In genomic region chr14:88492272-88493089, GRCh38 we compare ENCODE assay signal across 8 cellular contexts.
DNase-seq lines count a peak whose midpoint lies in the region; ATAC-seq and TF ChIP-seq lines count a peak whose summit lies in the region.

No MANE protein-coding gene starts in this region.

- TF ChIP-seq CTCF in GM23338 (conservative IDR thresholded peaks at IDR 0.05; ENCODE audit: low read depth in 2 of 2), result peak; percentile 82 to 91
- TF ChIP-seq CTCF in RWPE1 (conservative IDR thresholded peaks at IDR 0.05; ENCODE audit: low read depth), result peak; percentile 80
- TF ChIP-seq CTCF in foreskin keratinocyte (conservative IDR thresholded peaks at IDR 0.05), result peak; percentile 81
- TF ChIP-seq CTCF in omental fat pad (IDR thresholded peaks at IDR 0.05), result peak in 2 of 3 donors; percentile 77 to 91
- TF ChIP-seq CTCF in upper lobe of left lung (IDR thresholded peaks at IDR 0.05), result peak; percentile 70 to 96 (median 87)

- H3K9me2 ChIP-seq in GM23338 (ENCODE audit: insufficient read depth), result no peaks in the 10 kb centered on the region

- no peak overlapping the region for H3K4me3 Mint-ChIP-seq in GM23338
- H3K4me3 Mint-ChIP-seq in activated T-helper 2 cell treated with anti-CD3 and anti-CD28 coated beads, Interferon-gamma antibody, Interleukin-2, Interleukin-4, amounts not matched to agents 10 μg/mL and 5 μg/mL and 100 μg/mL, durations not matched to agents 14 hours and 24 hours and 36 hours (ENCODE audit: low read depth), result no peak overlapping the region

- H3K27me3 ChIP-seq in GM23338 (ENCODE audit: insufficient read depth) (no peaks in the 10 kb centered on the region), foreskin keratinocyte (no peaks in the 10 kb centered on the region), upper lobe of left lung (no peaks in the 10 kb centered on the region)

- H3K27ac Mint-ChIP-seq in GM23338, result no peak overlapping the region
- H3K27ac Mint-ChIP-seq in activated T-helper 2 cell treated with anti-CD3 and anti-CD28 coated beads, Interferon-gamma antibody, Interleukin-2, Interleukin-4, amounts not matched to agents 10 μg/mL and 5 μg/mL and 100 μg/mL, durations not matched to agents 14 hours and 24 hours and 36 hours, result no peak overlapping the region

- intact Hi-C loops in activated T-helper 2 cell treated with anti-CD3 and anti-CD28 coated beads, Interferon-gamma antibody, Interleukin-2, Interleukin-4, amounts not matched to agents 10 μg/mL and 5 μg/mL and 100 μg/mL, durations not matched to agents 14 hours and 24 hours and 36 hours (cut with micrococcal nuclease), result loop anchor here (2.0 to 5.0 kb wide), 2 partner anchors 58 to 110 kb away; no protein-coding TSS in a partner anchor

- DNase-seq in GM03348 (ENCODE audit: low spot score) (peak; percentile 88), GM23338 (ENCODE audit: low spot score) (peak; percentile 93), LHCN-M2 (ENCODE audit: low read depth) (peak; percentile 75), RWPE1 (ENCODE audit: low spot score) (peak; percentile 74), foreskin keratinocyte (peak in 1 of 2 donors; percentile 40), omental fat pad (ENCODE audit: low spot score) (peak; percentile 45), upper lobe of left lung (peak in 1 of 2 donors; percentile 66)
- peak; percentile 50 for DNase-seq in activated T-helper 2 cell treated with anti-CD3 and anti-CD28 coated beads, Interferon-gamma antibody, Interleukin-2, Interleukin-4, amounts not matched to agents 10 μg/mL and 5 μg/mL and 100 μg/mL, durations not matched to agents 14 hours and 24 hours and 36 hours (ENCODE audit: low spot score)

- no peak for TF ChIP-seq POLR2A in upper lobe of left lung (IDR thresholded peaks at IDR 0.05)

- H2AFZ ChIP-seq in GM23338, result no peak overlapping the region

- no peaks in the 10 kb centered on the region for H3K79me2 ChIP-seq in GM23338 (replicated peaks; ENCODE audit: insufficient read depth)

- no peak overlapping the region for H3K4me2 ChIP-seq in GM23338

- no peak for TF ChIP-seq EP300 in upper lobe of left lung (IDR thresholded peaks at IDR 0.05)

- no peaks in the 10 kb centered on the region for H3K9me3 ChIP-seq in upper lobe of left lung

- H3K27ac ChIP-seq in GM23338 (ENCODE audit: low read depth) (no peak overlapping the region), RWPE1 (no peak overlapping the region), foreskin keratinocyte (no peak overlapping the region), upper lobe of left lung (no peak overlapping the region)

- CTCF ChIA-PET in RWPE1 (lab: Yijun Ruan, JAX), result interaction anchor here (0.6 to 1.7 kb wide), 4 partner anchors 17 to 467 kb away, joined by 3 to 6 read pairs (median 3); no protein-coding TSS in a partner anchor

- POLR2A ChIA-PET in RWPE1 (lab: Yijun Ruan, JAX; ENCODE audit: low non-redundant PET), result no interaction called here

- ATAC-seq in GM23338, result peak; percentile 95
- peak; percentile 58 for ATAC-seq in foreskin keratinocyte
- peak; percentile 85 for ATAC-seq in omental fat pad (ENCODE audit: low FRiP score)
- ATAC-seq in upper lobe of left lung (ENCODE audit: low FRiP score in 2 of 2), result peak; percentile 84 to 91

- H3K9me3 Mint-ChIP-seq in GM23338, result no peaks in the 10 kb centered on the region
- no peaks in the 10 kb centered on the region for H3K9me3 Mint-ChIP-seq in activated T-helper 2 cell treated with anti-CD3 and anti-CD28 coated beads, Interferon-gamma antibody, Interleukin-2, Interleukin-4, amounts not matched to agents 10 μg/mL and 5 μg/mL and 100 μg/mL, durations not matched to agents 14 hours and 24 hours and 36 hours

- H3K36me3 ChIP-seq in GM23338 (ENCODE audit: insufficient read depth) (no peaks in the 10 kb centered on the region), upper lobe of left lung (peaks cover 0 to 56% (median 10%) of the 10 kb centered on the region in 4 donors)

- peaks cover 11% of the 10 kb centered on the region for H3K4me1 Mint-ChIP-seq in GM23338
- H3K4me1 Mint-ChIP-seq in activated T-helper 2 cell treated with anti-CD3 and anti-CD28 coated beads, Interferon-gamma antibody, Interleukin-2, Interleukin-4, amounts not matched to agents 10 μg/mL and 5 μg/mL and 100 μg/mL, durations not matched to agents 14 hours and 24 hours and 36 hours (ENCODE audit: low read depth), result peaks cover 4% of the 10 kb centered on the region

- 48 to 69% methylated on average over 10 to 12 of the region's 12 CpGs for WGBS in upper lobe of left lung, 2 donors

- H3K4me3 ChIP-seq in GM23338, result no peak overlapping the region
- no peak overlapping the region for H3K4me3 ChIP-seq in upper lobe of left lung

- H3F3A ChIP-seq in GM23338 (replicated peaks; ENCODE audit: low read depth), result no peaks in the 10 kb centered on the region

- no peaks in the 10 kb centered on the region; the same call in 2 of the 3 replicates for H3K36me3 Mint-ChIP-seq in GM23338 (ENCODE audit: low read depth)
- no peaks in the 10 kb centered on the region for H3K36me3 Mint-ChIP-seq in activated T-helper 2 cell treated with anti-CD3 and anti-CD28 coated beads, Interferon-gamma antibody, Interleukin-2, Interleukin-4, amounts not matched to agents 10 μg/mL and 5 μg/mL and 100 μg/mL, durations not matched to agents 14 hours and 24 hours and 36 hours (ENCODE audit: low read depth)

- H3K27me3 Mint-ChIP-seq in GM23338 (ENCODE audit: insufficient read depth, low read depth, poor library complexity), result peaks cover 2% of the 10 kb centered on the region
- peaks cover 4% of the 10 kb centered on the region for H3K27me3 Mint-ChIP-seq in activated T-helper 2 cell treated with anti-CD3 and anti-CD28 coated beads, Interferon-gamma antibody, Interleukin-2, Interleukin-4, amounts not matched to agents 10 μg/mL and 5 μg/mL and 100 μg/mL, durations not matched to agents 14 hours and 24 hours and 36 hours (ENCODE audit: low read depth)

- H4K20me1 ChIP-seq in GM23338 (replicated peaks; ENCODE audit: insufficient read depth), result no peaks in the 10 kb centered on the region

- no peaks in the 10 kb centered on the region for H3K4me1 ChIP-seq in GM23338 (ENCODE audit: insufficient read depth)
- peaks cover 1% of the 10 kb centered on the region for H3K4me1 ChIP-seq in foreskin keratinocyte
- peaks cover 0 to 4% (median 0%) of the 10 kb centered on the region in 4 donors for H3K4me1 ChIP-seq in upper lobe of left lung

TF ChIP-seq in GM23338, 12 proteins besides CTCF, POLR2A, EP300 and RAD21 (continues in another document):
- TF ChIP-seq, protein P1, sequence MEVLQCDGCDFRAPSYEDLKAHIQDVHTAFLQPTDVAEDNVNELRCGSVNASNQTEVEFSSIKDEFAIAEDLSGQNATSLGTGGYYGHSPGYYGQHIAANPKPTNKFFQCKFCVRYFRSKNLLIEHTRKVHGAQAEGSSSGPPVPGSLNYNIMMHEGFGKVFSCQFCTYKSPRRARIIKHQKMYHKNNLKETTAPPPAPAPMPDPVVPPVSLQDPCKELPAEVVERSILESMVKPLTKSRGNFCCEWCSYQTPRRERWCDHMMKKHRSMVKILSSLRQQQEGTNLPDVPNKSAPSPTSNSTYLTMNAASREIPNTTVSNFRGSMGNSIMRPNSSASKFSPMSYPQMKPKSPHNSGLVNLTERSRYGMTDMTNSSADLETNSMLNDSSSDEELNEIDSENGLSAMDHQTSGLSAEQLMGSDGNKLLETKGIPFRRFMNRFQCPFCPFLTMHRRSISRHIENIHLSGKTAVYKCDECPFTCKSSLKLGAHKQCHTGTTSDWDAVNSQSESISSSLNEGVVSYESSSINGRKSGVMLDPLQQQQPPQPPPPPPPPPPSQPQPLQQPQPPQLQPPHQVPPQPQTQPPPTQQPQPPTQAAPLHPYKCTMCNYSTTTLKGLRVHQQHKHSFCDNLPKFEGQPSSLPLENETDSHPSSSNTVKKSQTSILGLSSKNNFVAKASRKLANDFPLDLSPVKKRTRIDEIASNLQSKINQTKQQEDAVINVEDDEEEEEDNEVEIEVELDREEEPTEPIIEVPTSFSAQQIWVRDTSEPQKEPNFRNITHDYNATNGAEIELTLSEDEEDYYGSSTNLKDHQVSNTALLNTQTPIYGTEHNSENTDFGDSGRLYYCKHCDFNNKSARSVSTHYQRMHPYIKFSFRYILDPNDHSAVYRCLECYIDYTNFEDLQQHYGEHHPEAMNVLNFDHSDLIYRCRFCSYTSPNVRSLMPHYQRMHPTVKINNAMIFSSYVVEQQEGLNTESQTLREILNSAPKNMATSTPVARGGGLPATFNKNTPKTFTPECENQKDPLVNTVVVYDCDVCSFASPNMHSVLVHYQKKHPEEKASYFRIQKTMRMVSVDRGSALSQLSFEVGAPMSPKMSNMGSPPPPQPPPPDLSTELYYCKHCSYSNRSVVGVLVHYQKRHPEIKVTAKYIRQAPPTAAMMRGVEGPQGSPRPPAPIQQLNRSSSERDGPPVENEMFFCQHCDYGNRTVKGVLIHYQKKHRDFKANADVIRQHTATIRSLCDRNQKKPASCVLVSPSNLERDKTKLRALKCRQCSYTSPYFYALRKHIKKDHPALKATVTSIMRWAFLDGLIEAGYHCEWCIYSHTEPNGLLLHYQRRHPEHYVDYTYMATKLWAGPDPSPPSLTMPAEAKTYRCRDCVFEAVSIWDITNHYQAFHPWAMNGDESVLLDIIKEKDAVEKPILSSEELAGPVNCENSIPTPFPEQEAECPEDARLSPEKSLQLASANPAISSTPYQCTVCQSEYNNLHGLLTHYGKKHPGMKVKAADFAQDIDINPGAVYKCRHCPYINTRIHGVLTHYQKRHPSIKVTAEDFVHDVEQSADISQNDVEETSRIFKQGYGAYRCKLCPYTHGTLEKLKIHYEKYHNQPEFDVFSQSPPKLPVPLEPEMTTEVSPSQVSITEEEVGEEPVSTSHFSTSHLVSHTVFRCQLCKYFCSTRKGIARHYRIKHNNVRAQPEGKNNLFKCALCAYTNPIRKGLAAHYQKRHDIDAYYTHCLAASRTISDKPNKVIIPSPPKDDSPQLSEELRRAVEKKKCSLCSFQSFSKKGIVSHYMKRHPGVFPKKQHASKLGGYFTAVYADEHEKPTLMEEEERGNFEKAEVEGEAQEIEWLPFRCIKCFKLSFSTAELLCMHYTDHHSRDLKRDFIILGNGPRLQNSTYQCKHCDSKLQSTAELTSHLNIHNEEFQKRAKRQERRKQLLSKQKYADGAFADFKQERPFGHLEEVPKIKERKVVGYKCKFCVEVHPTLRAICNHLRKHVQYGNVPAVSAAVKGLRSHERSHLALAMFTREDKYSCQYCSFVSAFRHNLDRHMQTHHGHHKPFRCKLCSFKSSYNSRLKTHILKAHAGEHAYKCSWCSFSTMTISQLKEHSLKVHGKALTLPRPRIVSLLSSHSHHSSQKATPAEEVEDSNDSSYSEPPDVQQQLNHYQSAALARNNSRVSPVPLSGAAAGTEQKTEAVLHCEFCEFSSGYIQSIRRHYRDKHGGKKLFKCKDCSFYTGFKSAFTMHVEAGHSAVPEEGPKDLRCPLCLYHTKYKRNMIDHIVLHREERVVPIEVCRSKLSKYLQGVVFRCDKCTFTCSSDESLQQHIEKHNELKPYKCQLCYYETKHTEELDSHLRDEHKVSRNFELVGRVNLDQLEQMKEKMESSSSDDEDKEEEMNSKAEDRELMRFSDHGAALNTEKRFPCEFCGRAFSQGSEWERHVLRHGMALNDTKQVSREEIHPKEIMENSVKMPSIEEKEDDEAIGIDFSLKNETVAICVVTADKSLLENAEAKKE (CRISPR knock-in tag; IDR thresholded peaks at IDR 0.05), result no peak
- no peak for TF ChIP-seq ZNF331 (CRISPR knock-in tag; IDR thresholded peaks at IDR 0.05; ENCODE audit: low read depth)
- no peak for TF ChIP-seq NANOG (IDR thresholded peaks at IDR 0.05; ENCODE audit: borderline replicate concordance)
- TF ChIP-seq EZH2phosphoT487 (IDR thresholded peaks at IDR 0.05; ENCODE audit: unreplicated experiment), result no peak
